26 cellular contexts compared by ENCODE assay signal in the genomic region with DNA sequence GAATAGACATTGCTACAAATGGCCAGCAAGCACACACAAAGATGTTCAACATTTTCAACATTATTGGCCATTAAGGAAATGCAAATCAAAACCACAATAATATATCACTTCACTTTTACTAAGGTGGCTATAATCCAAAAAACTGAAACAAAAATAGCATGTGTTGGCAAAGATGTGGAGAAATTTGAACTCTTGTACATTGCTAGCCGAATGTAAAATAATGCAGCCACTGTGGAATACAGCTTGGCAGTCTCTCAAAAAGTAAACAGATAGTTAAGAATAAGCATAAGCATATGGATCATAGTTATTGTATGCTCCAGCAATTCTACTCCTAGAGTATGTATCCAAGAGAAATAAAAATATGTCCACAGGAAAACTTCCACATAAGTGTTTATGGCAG.
DNase-seq lines count a peak whose midpoint lies in the region; ATAC-seq and TF ChIP-seq lines count a peak whose summit lies in the region.
"Had no signal": no experiment of that assay in that cellular context is flagged by ENCODE, and none has a peak within 500 bp of the region (broad histone marks: within the 10 kb centered on the region; RNA-seq: fewer than 3 reads in every experiment).

No MANE protein-coding gene starts in this region.

- H3K27ac ChIP-seq in SK-N-SH (ENCODE audit: low read depth in 2 of 2, low read length in 1 of 2) (no peak overlapping the region), aorta (ENCODE audit: low read depth in 1 of 2, low read length in 2 of 2) (no peak overlapping the region), adrenal gland (no peak overlapping the region)
- H3K27ac ChIP-seq: A549, C4-2B, HL-60, SJSA1 had no signal

- TF ChIP-seq CTCF in SK-N-SH (IDR thresholded peaks at IDR 0.05) (no peak), cardiac fibroblast (IDR thresholded peaks at IDR 0.05; ENCODE audit: low read depth, low read length) (no peak), adrenal gland (IDR thresholded peaks at IDR 0.05) (no peak)

- H3K9ac ChIP-seq in SK-N-SH = no peak overlapping the region

- intact Hi-C loops in aorta (cut with DNase I) (no loop called here), adrenal gland (cut with DNase I) (no loop called here)

- no peaks in the 10 kb centered on the region for H3K9me2 ChIP-seq in SK-N-SH

- POLR2A ChIA-PET in SK-N-SH (lab: Yijun Ruan, JAX) = no interaction called here

- no peak overlapping the region for H2AFZ ChIP-seq in SK-N-SH (ENCODE audit: low read depth)

- DNase-seq in SK-N-SH (no peak), cardiac fibroblast (ENCODE audit: low read depth in 2 of 2) (peak; percentile 20 to 58), fibroblast of peridontal ligament (ENCODE audit: extremely low read depth) (peak; percentile 91), retina (no peak), aorta (no peak), adrenal gland (no peak)
- no peak for DNase-seq in activated naive CD4-positive, alpha-beta T cell treated with anti-CD3 and anti-CD28 coated beads, Interleukin-2, amount 50 U/mL, for 16 hours
- DNase-seq: Caco-2; CD8-positive, alpha-beta T cell; EL; GDM1; NCI-H1048; NCI-H1417; NCI-H1694; NCI-H2081; NCI-H226; NCI-H510A; NCI-H69; Right ventricle myocardium superior; RPMI8226 had no signal

- 5% methylated on average over 1 of the region's 1 CpG for WGBS in SK-N-SH (ENCODE audit: low lambda C conversion rate)
- WGBS in aorta, 2 donors = 9 to 12% methylated on average over 1 of the region's 1 CpG
- 59 to 68% (median 64%) methylated on average over 1 of the region's 1 CpG for WGBS in adrenal gland, 4 donors

- ATAC-seq in aorta (ENCODE audit: low FRiP score) = no peak
- ATAC-seq: A549; CD8-positive, alpha-beta T cell; GM12878; HCT116 had no signal

- TF ChIP-seq EP300 in SK-N-SH (IDR thresholded peaks at IDR 0.05; ENCODE audit: borderline replicate concordance in 1 of 2, low read depth in 1 of 2, low read length in 1 of 2) = no peak

- H4K20me1 ChIP-seq in SK-N-SH (ENCODE audit: insufficient read depth) = no peaks in the 10 kb centered on the region

- H3K4me2 ChIP-seq in SK-N-SH = no peak overlapping the region
- H3K4me2 ChIP-seq: A549 had no signal

- H3K79me2 ChIP-seq in SK-N-SH (ENCODE audit: insufficient read depth) = no peaks in the 10 kb centered on the region

- no peaks in the 10 kb centered on the region for H3K36me3 ChIP-seq in SK-N-SH (replicated peaks in 1 of 2; ENCODE audit: control insufficient read depth in 1 of 2, insufficient read depth in 2 of 2, low read length in 1 of 2)
- H3K36me3 ChIP-seq in aorta (ENCODE audit: control insufficient read depth in 1 of 2, insufficient read depth in 2 of 2, low read length in 1 of 2) = no peaks in the 10 kb centered on the region
- no peaks in the 10 kb centered on the region for H3K36me3 ChIP-seq in adrenal gland (replicated peaks in 1 of 2)
- H3K36me3 ChIP-seq: SJSA1 had no signal

- H3K4me3 ChIP-seq in SK-N-SH (ENCODE audit: low read depth in 2 of 2, low read length in 1 of 2) (no peak overlapping the region), cardiac fibroblast (replicated peaks in 1 of 2; ENCODE audit: low read depth in 2 of 2, low read length in 2 of 2) (no peak overlapping the region), aorta (ENCODE audit: low read length in 2 of 2) (no peak overlapping the region), adrenal gland (no peak overlapping the region)
- H3K4me3 ChIP-seq: A549, GM12878, SJSA1 had no signal

- peaks cover 6% of the 10 kb centered on the region; the same call in 1 of the 2 replicates for H3K9me3 ChIP-seq in SK-N-SH
- H3K9me3 ChIP-seq in aorta (ENCODE audit: control insufficient read depth, low read length) = no peaks in the 10 kb centered on the region
- H3K9me3 ChIP-seq in adrenal gland (replicated peaks in 1 of 3) = no peaks in the 10 kb centered on the region
- H3K9me3 ChIP-seq: A549, Caco-2 had no signal

- CTCF ChIA-PET in SK-N-SH (lab: Yijun Ruan, JAX) = no interaction called here

- no peak for TF ChIP-seq RAD21 in SK-N-SH (IDR thresholded peaks at IDR 0.05; ENCODE audit: low read length)

- TF ChIP-seq POLR2A in adrenal gland (IDR thresholded peaks at IDR 0.05) = no peak

- H3K27me3 ChIP-seq in SK-N-SH (ENCODE audit: insufficient read depth) (no peaks in the 10 kb centered on the region), aorta (ENCODE audit: control insufficient read depth in 1 of 2, insufficient read depth in 2 of 2, low read length in 1 of 2) (no peaks in the 10 kb centered on the region), adrenal gland (no peaks in the 10 kb centered on the region)
- H3K27me3 ChIP-seq: SJSA1 had no signal

- H3F3A ChIP-seq in SK-N-SH (replicated peaks; ENCODE audit: insufficient read depth) = no peaks in the 10 kb centered on the region

- no peaks in the 10 kb centered on the region for H3K4me1 ChIP-seq in SK-N-SH (ENCODE audit: control insufficient read depth in 1 of 2, insufficient read depth in 2 of 2, low read depth in 1 of 2, low read length in 1 of 2)
- no peaks in the 10 kb centered on the region for H3K4me1 ChIP-seq in aorta (ENCODE audit: control insufficient read depth in 1 of 2, insufficient read depth in 2 of 2, low read length in 2 of 2)
- H3K4me1 ChIP-seq in adrenal gland (replicated peaks in 1 of 2) = no peaks in the 10 kb centered on the region
- H3K4me1 ChIP-seq: A549, SJSA1 had no signal

TF ChIP-seq in SK-N-SH, 30 proteins besides CTCF, POLR2A, EP300 and RAD21:
- TF ChIP-seq NFIC (IDR thresholded peaks at IDR 0.05; ENCODE audit: borderline replicate concordance) (peak; percentile 36; the same call in 1 of the 2 replicates), NRF1 (IDR thresholded peaks at IDR 0.05; ENCODE audit: low read depth, low read length) (no peak), YY1 (IDR thresholded peaks at IDR 0.05; ENCODE audit: low read depth) (no peak), MEF2A (IDR thresholded peaks at IDR 0.05; ENCODE audit: borderline replicate concordance, low read depth) (peak; percentile 42; the same call in 1 of the 2 replicates), GATA2 (CRISPR knock-in tag; IDR thresholded peaks at IDR 0.05) (no peak), RCOR1 (IDR thresholded peaks at IDR 0.05; ENCODE audit: low read length) (no peak), TCF12 (IDR thresholded peaks at IDR 0.05) (peak; percentile 44; the same call in 1 of the 2 replicates)
- TF ChIP-seq, protein P1, sequence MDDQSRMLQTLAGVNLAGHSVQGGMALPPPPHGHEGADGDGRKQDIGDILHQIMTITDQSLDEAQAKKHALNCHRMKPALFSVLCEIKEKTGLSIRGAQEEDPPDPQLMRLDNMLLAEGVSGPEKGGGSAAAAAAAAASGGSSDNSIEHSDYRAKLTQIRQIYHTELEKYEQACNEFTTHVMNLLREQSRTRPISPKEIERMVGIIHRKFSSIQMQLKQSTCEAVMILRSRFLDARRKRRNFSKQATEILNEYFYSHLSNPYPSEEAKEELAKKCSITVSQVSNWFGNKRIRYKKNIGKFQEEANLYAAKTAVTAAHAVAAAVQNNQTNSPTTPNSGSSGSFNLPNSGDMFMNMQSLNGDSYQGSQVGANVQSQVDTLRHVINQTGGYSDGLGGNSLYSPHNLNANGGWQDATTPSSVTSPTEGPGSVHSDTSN (IDR thresholded peaks at IDR 0.05) = no peak
- TF ChIP-seq, protein P2, sequence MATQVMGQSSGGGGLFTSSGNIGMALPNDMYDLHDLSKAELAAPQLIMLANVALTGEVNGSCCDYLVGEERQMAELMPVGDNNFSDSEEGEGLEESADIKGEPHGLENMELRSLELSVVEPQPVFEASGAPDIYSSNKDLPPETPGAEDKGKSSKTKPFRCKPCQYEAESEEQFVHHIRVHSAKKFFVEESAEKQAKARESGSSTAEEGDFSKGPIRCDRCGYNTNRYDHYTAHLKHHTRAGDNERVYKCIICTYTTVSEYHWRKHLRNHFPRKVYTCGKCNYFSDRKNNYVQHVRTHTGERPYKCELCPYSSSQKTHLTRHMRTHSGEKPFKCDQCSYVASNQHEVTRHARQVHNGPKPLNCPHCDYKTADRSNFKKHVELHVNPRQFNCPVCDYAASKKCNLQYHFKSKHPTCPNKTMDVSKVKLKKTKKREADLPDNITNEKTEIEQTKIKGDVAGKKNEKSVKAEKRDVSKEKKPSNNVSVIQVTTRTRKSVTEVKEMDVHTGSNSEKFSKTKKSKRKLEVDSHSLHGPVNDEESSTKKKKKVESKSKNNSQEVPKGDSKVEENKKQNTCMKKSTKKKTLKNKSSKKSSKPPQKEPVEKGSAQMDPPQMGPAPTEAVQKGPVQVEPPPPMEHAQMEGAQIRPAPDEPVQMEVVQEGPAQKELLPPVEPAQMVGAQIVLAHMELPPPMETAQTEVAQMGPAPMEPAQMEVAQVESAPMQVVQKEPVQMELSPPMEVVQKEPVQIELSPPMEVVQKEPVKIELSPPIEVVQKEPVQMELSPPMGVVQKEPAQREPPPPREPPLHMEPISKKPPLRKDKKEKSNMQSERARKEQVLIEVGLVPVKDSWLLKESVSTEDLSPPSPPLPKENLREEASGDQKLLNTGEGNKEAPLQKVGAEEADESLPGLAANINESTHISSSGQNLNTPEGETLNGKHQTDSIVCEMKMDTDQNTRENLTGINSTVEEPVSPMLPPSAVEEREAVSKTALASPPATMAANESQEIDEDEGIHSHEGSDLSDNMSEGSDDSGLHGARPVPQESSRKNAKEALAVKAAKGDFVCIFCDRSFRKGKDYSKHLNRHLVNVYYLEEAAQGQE (IDR thresholded peaks at IDR 0.05; ENCODE audit: low read depth, low read length) = no peak

Comparison
In these comparisons a context has a peak if more than half of its experiments do, and no peak if none do; other contexts are left out.
1. DNase-seq: peak in cardiac fibroblast (2 of 2) and fibroblast of peridontal ligament (single experiment); none in SK-N-SH (single experiment), retina (single experiment), aorta (0 of 2), adrenal gland (0 of 7) and activated naive CD4-positive, alpha-beta T cell treated with anti-CD3 and anti-CD28 coated beads, Interleukin-2, amount 50 U/mL, for 16 hours (single experiment).